Comparison of ENCODE assay signal across 16 cellular contexts in the genomic region with DNA sequence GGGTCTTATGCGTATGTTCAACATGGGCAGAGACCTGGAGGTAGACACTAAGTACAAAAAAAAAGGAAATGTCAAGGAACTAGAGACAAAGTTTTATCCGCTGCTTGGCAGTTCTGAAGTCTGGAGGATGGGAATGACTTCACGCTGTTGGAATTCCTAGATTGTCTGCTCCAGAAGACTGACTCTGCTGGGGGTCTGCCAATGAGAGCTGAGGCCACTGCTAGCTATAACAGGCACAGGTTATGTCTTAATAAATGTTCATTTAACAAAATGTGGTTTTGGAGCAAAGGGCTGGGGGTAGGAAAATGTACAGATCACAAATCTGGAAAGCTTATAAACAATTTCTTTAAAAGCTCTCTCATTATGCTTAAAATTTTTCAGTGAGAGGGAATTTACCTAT. TPM values are rescaled to one million over a fixed set of nuclear protein-coding genes. Genes with fewer than 3 reads are reported as not detected.
A peak's percentile ranks its signal among the peaks of the same experiment; 100 is the strongest.
DNase-seq lines count a peak whose midpoint lies in the region; FAIRE-seq and TF ChIP-seq lines count a peak whose summit lies in the region.
"Had no signal": no experiment of that assay in that cellular context is flagged by ENCODE, and none has a peak within 500 bp of the region (broad histone marks: within the 10 kb centered on the region; RNA-seq: fewer than 3 reads in every experiment).

No MANE protein-coding gene starts in this region.

- no peaks in the 10 kb centered on the region for H3K79me2 ChIP-seq in astrocyte (ENCODE audit: insufficient read depth, low read length)
- H3K79me2 ChIP-seq: parathyroid adenoma had no signal

- in situ Hi-C loops in transverse colon (cut with MboI; ENCODE audit: low pct_ligation_motif_present in 1 of 4, low pct_unique_long_range_greater_than_20kb in 1 of 4, low sequenced_read_pairs in 3 of 4), result no loop called here

- CTCF ChIA-PET in MCF 10A (lab: Yijun Ruan, JAX), result interaction anchor here (0.6 to 4.6 kb wide), 8 partner anchors 15 to 722 kb away, joined by 3 to 39 read pairs (median 6); no protein-coding TSS in a partner anchor
- CTCF ChIA-PET in CD8-positive, alpha-beta memory T cell (lab: Charles Lee), result interaction anchor here (2.8 to 6.3 kb wide), 2 partner anchors 29 to 44 kb away, joined by 11 to 130 read pairs; no protein-coding TSS in a partner anchor

- peak; percentile 75 for FAIRE-seq in astrocyte (lab: Jason Lieb, UNC)

- H3K4me3 ChIP-seq in breast epithelium (no peak overlapping the region), astrocyte (ENCODE audit: insufficient read depth, low read depth, low read length) (no peak overlapping the region), transverse colon (no peak overlapping the region)
- no peak overlapping the region for H3K4me3 ChIP-seq in CD8-positive, alpha-beta memory T cell (ENCODE audit: low read length)

- WGBS in transverse colon (ENCODE audit: low coverage in 1 of 2), 2 donors, result 63 to 100% methylated on average over 1 to 3 of the region's 3 CpGs

- H4K20me1 ChIP-seq in astrocyte (ENCODE audit: insufficient read depth, low read length), result no peaks in the 10 kb centered on the region

- H3K27me3 ChIP-seq in breast epithelium, result no peaks in the 10 kb centered on the region
- H3K27me3 ChIP-seq in astrocyte (ENCODE audit: insufficient read depth, low read length), result no peaks in the 10 kb centered on the region
- H3K27me3 ChIP-seq in transverse colon, result no peaks in the 10 kb centered on the region
- H3K27me3 ChIP-seq in CD8-positive, alpha-beta memory T cell (ENCODE audit: insufficient read depth, low read length, poor library complexity, severe bottlenecking), result peaks cover 17% of the 10 kb centered on the region

- H3K4me3 Mint-ChIP-seq in MCF 10A (ENCODE audit: unreplicated experiment) (no peak overlapping the region), astrocyte (ENCODE audit: unreplicated experiment) (peak overlapping the region; percentile 17)
- H3K4me3 Mint-ChIP-seq in CD8-positive, alpha-beta memory T cell, result no peak overlapping the region
- H3K4me3 Mint-ChIP-seq: activated B cell treated with CpG ODN at 0.5 μM for 24 hours; stimulated activated naive CD8-positive, alpha-beta T cell treated with anti-CD3 and anti-CD28 coated beads, Interleukin-15, amount 100 ng/mL, for 72 hours had no signal

- no peaks in the 10 kb centered on the region for H3K36me3 ChIP-seq in breast epithelium
- H3K36me3 ChIP-seq in astrocyte (ENCODE audit: insufficient read depth, low read length), result no peaks in the 10 kb centered on the region
- H3K36me3 ChIP-seq in transverse colon, result no peaks in the 10 kb centered on the region
- no peaks in the 10 kb centered on the region for H3K36me3 ChIP-seq in CD8-positive, alpha-beta memory T cell (ENCODE audit: insufficient read depth, low read length)

- no peak for TF ChIP-seq POLR2A in breast epithelium (IDR thresholded peaks at IDR 0.05)
- TF ChIP-seq POLR2A in transverse colon (IDR thresholded peaks at IDR 0.05), result no peak

- POLR2A ChIA-PET in MCF 10A (lab: Yijun Ruan, JAX), result interaction anchor here (0.7 to 0.9 kb wide), 4 partner anchors 10 to 448 kb away, joined by 3 to 4 read pairs (median 4); a partner anchor contains a TSS
- POLR2A ChIA-PET in CD8-positive, alpha-beta memory T cell (lab: Charles Lee), result no interaction called here

- no TSS peak for BruUV-seq in MCF 10A (replicated peaks; lab: Mats Ljungman, UMichigan)

- H3K9me3 ChIP-seq in breast epithelium (no peaks in the 10 kb centered on the region), astrocyte (ENCODE audit: insufficient read depth, low read depth, low read length) (no peaks in the 10 kb centered on the region), transverse colon (no peaks in the 10 kb centered on the region)
- H3K9me3 ChIP-seq in CD8-positive, alpha-beta memory T cell (ENCODE audit: low read length), result no peaks in the 10 kb centered on the region

- peaks cover 7% of the 10 kb centered on the region for H3K4me1 Mint-ChIP-seq in MCF 10A (ENCODE audit: insufficient read depth, unreplicated experiment)
- H3K4me1 Mint-ChIP-seq in astrocyte (ENCODE audit: low read depth, unreplicated experiment), result peaks cover 58% of the 10 kb centered on the region
- H3K4me1 Mint-ChIP-seq in CD8-positive, alpha-beta memory T cell, result peaks cover under 1 to 3% (median 2%) of the 10 kb centered on the region in 3 donors

- intact Hi-C loops in MCF 10A (cut with micrococcal nuclease), result loop anchor here (10.0 kb wide), 1 partner anchor 71 kb away; no protein-coding TSS in a partner anchor
- intact Hi-C loops in breast epithelium (cut with DNase I; ENCODE audit: low total_unique reads), result loop anchor here (10.0 kb wide), 1 partner anchor 89 kb away; no protein-coding TSS in a partner anchor
- intact Hi-C loops in transverse colon (cut with DNase I; ENCODE audit: low total_unique reads), result no loop called here

- H3K27ac Mint-ChIP-seq in MCF 10A (ENCODE audit: low read depth, unreplicated experiment), result no peak overlapping the region
- peak overlapping the region; percentile 93 for H3K27ac Mint-ChIP-seq in astrocyte (ENCODE audit: unreplicated experiment)
- no peak overlapping the region for H3K27ac Mint-ChIP-seq in CD8-positive, alpha-beta memory T cell
- H3K27ac Mint-ChIP-seq: activated B cell treated with CpG ODN at 0.5 μM for 24 hours; stimulated activated naive CD8-positive, alpha-beta T cell treated with anti-CD3 and anti-CD28 coated beads, Interleukin-15, amount 100 ng/mL, for 72 hours had no signal

- peak overlapping the region; percentile 55 for H3K4me2 ChIP-seq in astrocyte (ENCODE audit: low read length)

- H3K27ac ChIP-seq in breast epithelium (no peak overlapping the region), astrocyte (ENCODE audit: low read depth, low read length) (peak overlapping the region; percentile 6), transverse colon (peak overlapping the region in 2 of 4 donors; percentile 79 to 83)
- no peak overlapping the region for H3K27ac ChIP-seq in CD8-positive, alpha-beta memory T cell (ENCODE audit: low read depth, low read length)
- H3K27ac ChIP-seq: 22Rv1, parathyroid adenoma had no signal

- no peak for TF ChIP-seq EP300 in transverse colon (IDR thresholded peaks at IDR 0.05; ENCODE audit: low read depth)

- H2AFZ ChIP-seq in astrocyte (ENCODE audit: low read depth, low read length), result no peak overlapping the region
- H2AFZ ChIP-seq: parathyroid adenoma had no signal

- H3K9me3 Mint-ChIP-seq in MCF 10A (ENCODE audit: unreplicated experiment) (no peaks in the 10 kb centered on the region), astrocyte (ENCODE audit: unreplicated experiment) (no peaks in the 10 kb centered on the region)
- H3K9me3 Mint-ChIP-seq in CD8-positive, alpha-beta memory T cell, result no peaks in the 10 kb centered on the region
- H3K9me3 Mint-ChIP-seq: activated B cell treated with CpG ODN at 0.5 μM for 24 hours; stimulated activated naive CD8-positive, alpha-beta T cell treated with anti-CD3 and anti-CD28 coated beads, Interleukin-15, amount 100 ng/mL, for 72 hours had no signal

- H3K27me3 Mint-ChIP-seq in MCF 10A (ENCODE audit: insufficient read depth, unreplicated experiment), result peaks cover 11% of the 10 kb centered on the region
- H3K27me3 Mint-ChIP-seq in astrocyte (ENCODE audit: low read depth, unreplicated experiment), result no peaks in the 10 kb centered on the region
- H3K27me3 Mint-ChIP-seq in CD8-positive, alpha-beta memory T cell, result peaks cover 34 to 67% of the 10 kb centered on the region in 2 donors

- DNase-seq in MCF 10A (ENCODE audit: unreplicated experiment), result peak; percentile 31
- no peak for DNase-seq in breast epithelium (ENCODE audit: low spot score in 2 of 2)
- DNase-seq in astrocyte (ENCODE audit: low read depth), result peak; percentile 81
- peak; percentile 60 for DNase-seq in left kidney (ENCODE audit: low read depth, low spot score)
- DNase-seq in transverse colon, result peak; percentile 4
- DNase-seq in NCI-H2107 treated with DMSO at 0.1 percent for 48 hours (lab: John Stamatoyannopoulos, UW; ENCODE audit: unreplicated experiment), result no peak
- DNase-seq in CD8-positive, alpha-beta memory T cell, result no peak
- no peak for DNase-seq in NCI-H1417 (lab: John Stamatoyannopoulos, UW)
- DNase-seq: activated B cell treated with CpG ODN at 0.5 μM for 24 hours; activated T-cell treated with anti-CD3 and anti-CD28 coated beads, Interleukin-2, amount 50 U/mL, for 1 hour; erythroblast; NCI-H1092 treated with DMSO at 0.1 percent for 48 hours; stimulated activated CD4-positive, alpha-beta T cell treated with anti-CD3 and anti-CD28 coated beads, Interleukin-4, amount 100 ng/mL, for 4 hours; stimulated activated naive CD8-positive, alpha-beta T cell treated with anti-CD3 and anti-CD28 coated beads, Interleukin-15, amount 100 ng/mL, for 72 hours had no signal

- TF ChIP-seq CTCF in MCF 10A (IDR thresholded peaks at IDR 0.05; ENCODE audit: unreplicated experiment) (no peak), breast epithelium (IDR thresholded peaks at IDR 0.05) (no peak), astrocyte (IDR thresholded peaks at IDR 0.05; ENCODE audit: insufficient read depth, low read depth, low read length) (no peak), transverse colon (IDR thresholded peaks at IDR 0.05) (no peak)

- H3K36me3 Mint-ChIP-seq in MCF 10A (ENCODE audit: insufficient read depth, unreplicated experiment), result no peaks in the 10 kb centered on the region
- no peaks in the 10 kb centered on the region for H3K36me3 Mint-ChIP-seq in astrocyte (ENCODE audit: low read depth, unreplicated experiment)
- H3K36me3 Mint-ChIP-seq in CD8-positive, alpha-beta memory T cell, result peaks cover 0 to 1% (median 0%) of the 10 kb centered on the region in 3 donors

- H3K4me1 ChIP-seq in breast epithelium, result peaks cover 0 to under 1% of the 10 kb centered on the region in 2 donors
- H3K4me1 ChIP-seq in astrocyte (ENCODE audit: insufficient read depth, low read length), result peaks cover 15% of the 10 kb centered on the region
- H3K4me1 ChIP-seq in transverse colon, result peaks cover 0 to 26% (median 15%) of the 10 kb centered on the region in 4 donors
- H3K4me1 ChIP-seq in CD8-positive, alpha-beta memory T cell (ENCODE audit: insufficient read depth, low read length), result peaks cover 4% of the 10 kb centered on the region

- peak overlapping the region; percentile 1 for H3K9ac ChIP-seq in astrocyte (ENCODE audit: low read length)
- H3K9ac ChIP-seq: parathyroid adenoma had no signal

RNA-seq across cellular contexts. Expression of a gene that starts 5.9 kb away (rescaled TPM):
- total RNA-seq in MCF 10A (2022), result not detected in 2 replicates
- total RNA-seq in breast epithelium, result not detected
- total RNA-seq in astrocyte, result not detected in 2 replicates
- total RNA-seq in transverse colon, result not detected
- total RNA-seq in CD8-positive, alpha-beta memory T cell, result not detected
- not detected for polyA plus RNA-seq in CD8-positive, alpha-beta memory T cell
- total RNA-seq: activated B cell treated with CpG ODN at 0.5 μM for 24 hours had no signal

RNA-seq across cellular contexts. Expression of a gene that starts 6.6 kb away (rescaled TPM):
- total RNA-seq in MCF 10A (2022), result 3.6 and 6.7 TPM in 2 replicates
- total RNA-seq in breast epithelium, result 10 to 100 TPM; 33.7 to 51.4 (median 40.6) TPM
- total RNA-seq in astrocyte, result 99.9 and 129 TPM in 2 replicates
- 100 to 1,000 TPM in 1 of 4 donors, 10 to 100 TPM in 3; 55.6 to 138 (median 62.2) TPM for total RNA-seq in transverse colon
- total RNA-seq in CD8-positive, alpha-beta memory T cell, result under 1 TPM; 0.16 to 0.39 TPM
- 0.40 TPM for polyA plus RNA-seq in CD8-positive, alpha-beta memory T cell

RNA-seq across cellular contexts. Expression of a gene that starts 21.3 kb away (rescaled TPM):
- total RNA-seq in MCF 10A (2022), result 10.9 and 11.8 TPM in 2 replicates
- total RNA-seq in breast epithelium, result 1 to 10 TPM in 2 of 3 donors, not detected in 1; 1.6 to 3.1 TPM
- total RNA-seq in astrocyte, result 0.19 TPM in 1 of 2 replicates, not detected in the other
- total RNA-seq in transverse colon, result under 1 TPM in 1 of 4 donors, not detected in 3; 0.48 TPM
- total RNA-seq in CD8-positive, alpha-beta memory T cell, result not detected
- polyA plus RNA-seq in CD8-positive, alpha-beta memory T cell, result not detected
- total RNA-seq: activated B cell treated with CpG ODN at 0.5 μM for 24 hours had no signal

RNA-seq across cellular contexts. Expression of a gene that starts 28.9 kb away (rescaled TPM):
- not detected in 2 replicates for total RNA-seq in MCF 10A (2022)
- not detected for total RNA-seq in breast epithelium
- total RNA-seq in astrocyte, result not detected in 2 replicates
- not detected for total RNA-seq in transverse colon
- total RNA-seq in CD8-positive, alpha-beta memory T cell, result not detected
- not detected for polyA plus RNA-seq in CD8-positive, alpha-beta memory T cell
- total RNA-seq: activated B cell treated with CpG ODN at 0.5 μM for 24 hours had no signal

RNA-seq across cellular contexts. Expression of a gene that starts 33.5 kb away (rescaled TPM):
- total RNA-seq in MCF 10A (2022), result not detected in 2 replicates
- total RNA-seq in breast epithelium, result under 1 TPM in 1 of 3 donors, not detected in 2; 0.15 TPM
- not detected in 2 replicates for total RNA-seq in astrocyte
- total RNA-seq in transverse colon, result not detected
- not detected for total RNA-seq in CD8-positive, alpha-beta memory T cell
- polyA plus RNA-seq in CD8-positive, alpha-beta memory T cell, result not detected
- total RNA-seq: activated B cell treated with CpG ODN at 0.5 μM for 24 hours had no signal

Comparison
In these comparisons a context has a peak if more than half of its experiments do, and no peak if none do; other contexts are left out.
1. DNase-seq: peak in MCF 10A (single experiment), astrocyte (single experiment), left kidney (single experiment) and transverse colon (single experiment); none in breast epithelium (0 of 2), NCI-H2107 treated with DMSO at 0.1 percent for 48 hours (single experiment), CD8-positive, alpha-beta memory T cell (0 of 5) and NCI-H1417 (0 of 3).